Comparison of ENCODE assay signal across 8 cellular contexts in genomic region chr6:122995930-122996796, GRCh38. TPM values are rescaled to one million over a fixed set of nuclear protein-coding genes. Genes with fewer than 3 reads are reported as not detected.
DNase-seq lines count a peak whose midpoint lies in the region; ATAC-seq and TF ChIP-seq lines count a peak whose summit lies in the region.

CLVS2 (plus strand) TSS chr6:122996235; CDS start chr6:122997778, 1,543 bp downstream.

- peak; percentile 29 for DNase-seq in GM03348 (ENCODE audit: low spot score)
- peak; percentile 56 for DNase-seq in NCI-H774 (lab: John Stamatoyannopoulos, UW)
- peak; percentile 2 for DNase-seq in germinal center (ENCODE audit: low spot score)
- DNase-seq in psoas muscle = peak; percentile 12 to 44
- no peak for DNase-seq in EL
- no peak for DNase-seq in RKO (ENCODE audit: low spot score)
- DNase-seq in OCI-LY7 (ENCODE audit: low spot score) = no peak

- H3K4me3 ChIP-seq in psoas muscle = peak within 1 kb of the TSS; percentile 73
- H3K4me3 ChIP-seq in OCI-LY7 (ENCODE audit: low read depth, low read length, poor library complexity, severe bottlenecking) = no peak within 1 kb of the TSS

- H3K27ac ChIP-seq in psoas muscle = no peak within 1 kb of the TSS
- no peak within 1 kb of the TSS for H3K27ac ChIP-seq in OCI-LY7 (ENCODE audit: low read depth, low read length, poor library complexity, severe bottlenecking)

- no peaks in the 10 kb centered on the region for H3K79me2 ChIP-seq in OCI-LY7 (ENCODE audit: insufficient read depth, low read depth, low read length)

- no peak within 1 kb of the TSS for H2AFZ ChIP-seq in OCI-LY7 (ENCODE audit: low read length)

- intact Hi-C loops in psoas muscle (cut with DNase I) = no loop called here
- intact Hi-C loops in OCI-LY7 (cut with micrococcal nuclease; ENCODE audit: unreplicated experiment) = no loop called here

- H3K4me1 ChIP-seq in psoas muscle (no peaks in the 10 kb centered on the region), OCI-LY7 (ENCODE audit: insufficient read depth, low read length, poor library complexity, severe bottlenecking) (no peaks in the 10 kb centered on the region)

- H3K9me2 ChIP-seq in OCI-LY7 (ENCODE audit: insufficient read depth, low read length) = no peaks in the 10 kb centered on the region

- peak; percentile 52 to 78 (median 70) for ATAC-seq in psoas muscle
- no peak for ATAC-seq in GM18870 (IDR thresholded peaks at IDR 0.05; ENCODE audit: unreplicated experiment)

- CTCF ChIA-PET in OCI-LY7 (lab: Charles Lee; ENCODE audit: unreplicated experiment) = interaction anchor here (0.6 kb wide), 1 partner anchor 79 kb away, joined by 4 read pairs; no protein-coding TSS in a partner anchor

- peaks cover 0 to 63% (median 14%) of the 10 kb centered on the region in 3 donors for H3K27me3 ChIP-seq in psoas muscle (ENCODE audit: insufficient read depth in 3 of 3, low read length in 2 of 3)

- TF ChIP-seq CTCF in psoas muscle (IDR thresholded peaks at IDR 0.05) (no peak), OCI-LY7 (conservative IDR thresholded peaks at IDR 0.05; ENCODE audit: low read length) (no peak)

- H3K9me3 ChIP-seq in psoas muscle = no peaks in the 10 kb centered on the region
- no peaks in the 10 kb centered on the region for H3K9me3 ChIP-seq in OCI-LY7 (ENCODE audit: low read length)

- H3K36me3 ChIP-seq in psoas muscle (ENCODE audit: insufficient read depth in 1 of 2, low read depth in 1 of 2) (no peaks in the 10 kb centered on the region), OCI-LY7 (ENCODE audit: insufficient read depth, low read length) (no peaks in the 10 kb centered on the region)

- 0 to 1% (median 1%) methylated on average over 56 to 74 of the region's 74 CpGs for whole genome bisulfite sequencing in psoas muscle, 3 donors

- H4K20me1 ChIP-seq in OCI-LY7 (ENCODE audit: insufficient read depth, low read length) = no peaks in the 10 kb centered on the region

- H3K4me2 ChIP-seq in OCI-LY7 (ENCODE audit: low read length) = no peak within 1 kb of the TSS

- BruUV-seq in OCI-LY7 (replicated peaks; lab: Mats Ljungman, UMichigan) = no TSS peak

- POLR2A ChIA-PET in OCI-LY7 (lab: Charles Lee) = no interaction called here

RNA-seq across cellular contexts. Expression of gene CLVS2, which starts in this region (rescaled TPM):
- total RNA-seq in psoas muscle (1 to 10 TPM in 1 of 4 donors, under 1 TPM in 3; 0.08 to 2.5 (median 0.16) TPM), OCI-LY7 (2022) (not detected in 2 replicates)
- under 1 TPM in 2 of 3 donors, not detected in 1; 0.06 to 0.08 TPM for polyA plus RNA-seq in psoas muscle
- total RNA-seq in OCI-LY7 (2014; rRNA removed; shearing (Covaris generic)) = not detected in 2 replicates

Comparison
In these comparisons a context has a peak if more than half of its experiments do, and no peak if none do; other contexts are left out.
1. DNase-seq: peak in GM03348 (single experiment), NCI-H774 (single experiment), germinal center (single experiment) and psoas muscle (2 of 2); none in EL (single experiment), RKO (single experiment) and OCI-LY7 (single experiment).